2 cellular contexts compared by ENCODE assay signal in genomic region chrX:132860200-132860599, GRCh38.
TF ChIP-seq lines count a peak whose summit lies in the region.

No MANE protein-coding gene starts in this region.

TF ChIP-seq in GM12878, 131 proteins besides CTCF, POLR2A, EP300 and RAD21 (continued from another document):
- TF ChIP-seq ZBTB33 (IDR thresholded peaks at IDR 0.05) (no peak), RBBP5 (conservative IDR thresholded peaks at IDR 0.05) (no peak), EGR1 (IDR thresholded peaks at IDR 0.05; ENCODE audit: borderline replicate concordance in 1 of 2, low read depth in 2 of 2, low read length in 2 of 2) (no peak), REST (IDR thresholded peaks at IDR 0.05; ENCODE audit: low read depth, low read length) (no peak), ASH2L (IDR thresholded peaks at IDR 0.05; ENCODE audit: borderline replicate concordance, low read depth) (no peak), CHD2 (IDR thresholded peaks at IDR 0.05; ENCODE audit: borderline replicate concordance, low read depth, low read length) (no peak), SKIL (IDR thresholded peaks at IDR 0.05; ENCODE audit: low read depth, poor library complexity, severe bottlenecking) (no peak), NFXL1 (IDR thresholded peaks at IDR 0.05; ENCODE audit: borderline replicate concordance) (no peak), GABPA (IDR thresholded peaks at IDR 0.05; ENCODE audit: low read depth) (no peak), YY1 (IDR thresholded peaks at IDR 0.05; ENCODE audit: low read depth, low read length) (no peak), SIX5 (IDR thresholded peaks at IDR 0.05; ENCODE audit: low read depth, low read length, severe bottlenecking) (no peak), MYC (IDR thresholded peaks at IDR 0.05; ENCODE audit: insufficient read depth, insufficient read length, insufficient replicate concordance, low read length, severe bottlenecking) (no peak)

TF ChIP-seq in GM23338, 12 proteins besides CTCF, POLR2A, EP300 and RAD21 (continued from another document):
- no peak for TF ChIP-seq REST (IDR thresholded peaks at IDR 0.05; ENCODE audit: unreplicated experiment)
